13 cellular contexts compared by ENCODE assay signal in the genomic region with DNA sequence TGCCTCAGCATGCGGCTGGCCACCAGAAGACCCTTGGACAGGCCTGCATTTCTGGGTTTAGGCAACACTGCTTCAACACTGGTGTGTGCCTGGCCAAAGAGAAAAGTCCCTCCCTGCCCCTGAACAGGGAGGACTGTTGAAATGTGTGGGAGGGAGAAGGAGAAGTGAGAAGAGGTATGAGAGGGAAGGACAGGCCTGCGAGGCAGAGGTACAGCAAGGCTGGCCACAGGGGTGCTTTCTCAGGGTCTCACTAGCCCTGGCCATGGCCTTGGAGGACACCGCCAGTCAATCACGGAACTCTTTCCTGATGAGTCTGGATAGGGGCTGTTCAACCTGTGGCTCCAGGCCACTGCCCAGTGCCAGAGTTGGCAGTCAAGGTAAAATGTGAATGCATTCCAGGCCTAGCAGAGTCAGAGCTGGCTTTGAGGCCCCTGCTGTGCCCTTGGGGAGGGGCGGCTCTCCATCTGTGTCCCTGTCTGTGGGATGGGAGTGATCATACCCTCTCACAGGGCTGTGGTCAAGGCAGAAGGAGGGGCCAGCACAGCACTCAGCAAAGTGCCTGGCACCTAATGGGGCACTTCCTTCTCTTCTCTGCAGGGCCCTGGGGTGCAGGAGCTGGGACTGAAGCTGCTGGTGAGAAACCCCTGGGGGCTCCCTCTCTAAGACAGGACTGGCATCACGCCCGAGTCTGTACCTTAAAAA. TPM values are rescaled to one million over a fixed set of nuclear protein-coding genes. Genes with fewer than 3 reads are reported as not detected.
DNase-seq lines count a peak whose midpoint lies in the region; ATAC-seq and TF ChIP-seq lines count a peak whose summit lies in the region.
"Had no signal": no experiment of that assay in that cellular context is flagged by ENCODE, and none has a peak within 500 bp of the region (broad histone marks: within the 10 kb centered on the region; RNA-seq: fewer than 3 reads in every experiment).

No MANE protein-coding gene starts in this region.

- H3K27me3 Mint-ChIP-seq in activated CD8-positive, alpha-beta T cell treated with anti-CD3 and anti-CD28 coated beads for 36 hours, result no peaks in the 10 kb centered on the region
- H3K27me3 Mint-ChIP-seq in activated CD8-positive, alpha-beta T cell treated with anti-CD3 and anti-CD28 coated beads, Interleukin-2, amount 10 ng/mL, durations not matched to agents 7 days and 5 days (ENCODE audit: low read depth), result no peaks in the 10 kb centered on the region
- H3K27me3 Mint-ChIP-seq in central memory CD8-positive, alpha-beta T cell, result no peaks in the 10 kb centered on the region
- H3K27me3 Mint-ChIP-seq: activated CD4-positive, alpha-beta T cell treated with anti-CD3 and anti-CD28 coated beads, Interleukin-2, amount 10 ng/mL, durations not matched to agents 24 days and 14 days had no signal

- TF ChIP-seq CTCF in activated CD8-positive, alpha-beta T cell treated with anti-CD3 and anti-CD28 coated beads for 36 hours (IDR thresholded peaks at IDR 0.05), result no peak
- TF ChIP-seq CTCF in smooth muscle cell (IDR thresholded peaks at IDR 0.05; ENCODE audit: borderline replicate concordance, insufficient read depth, poor library complexity, severe bottlenecking), result no peak

- H3K9ac ChIP-seq in Karpas-422 (ENCODE audit: low read length) (peak overlapping the region; percentile 60), smooth muscle cell (ENCODE audit: low read depth) (peak overlapping the region; percentile 79)

- H3K4me3 ChIP-seq in Karpas-422 (ENCODE audit: low read length) (peak overlapping the region; percentile 40; the same call in 1 of the 2 replicates), smooth muscle cell (no peak overlapping the region)
- H3K4me3 ChIP-seq: lung, MG63 had no signal

- H3K27me3 ChIP-seq in Karpas-422 (ENCODE audit: low read length), result no peaks in the 10 kb centered on the region
- no peaks in the 10 kb centered on the region for H3K27me3 ChIP-seq in smooth muscle cell (ENCODE audit: low read depth)
- H3K27me3 ChIP-seq: MG63 had no signal

- intact Hi-C loops in activated CD8-positive, alpha-beta T cell treated with anti-CD3 and anti-CD28 coated beads for 36 hours (cut with micrococcal nuclease), result no loop called here

- no peak for DNase-seq in activated CD8-positive, alpha-beta T cell treated with anti-CD3 and anti-CD28 coated beads for 36 hours
- DNase-seq in activated CD8-positive, alpha-beta T cell treated with anti-CD3 and anti-CD28 coated beads, Interleukin-2, amount 10 ng/mL, durations not matched to agents 7 days and 5 days, result no peak
- DNase-seq in Karpas-422, result peak; percentile 63
- DNase-seq in central memory CD8-positive, alpha-beta T cell (ENCODE audit: low spot score in 2 of 2), result no peak
- no peak for DNase-seq in smooth muscle cell (lab: John Stamatoyannopoulos, UW; ENCODE audit: unreplicated experiment)
- DNase-seq in activated gamma-delta T cell (lab: John Stamatoyannopoulos, UW), result no peak
- DNase-seq in islet precursor cell, result no peak
- DNase-seq: activated CD4-positive, alpha-beta T cell treated with anti-CD3 and anti-CD28 coated beads, Interleukin-2, amount 10 ng/mL, durations not matched to agents 24 days and 14 days; MG63 had no signal

- H2AFZ ChIP-seq in Karpas-422 (ENCODE audit: low read length) (no peak overlapping the region), smooth muscle cell (ENCODE audit: low read depth) (no peak overlapping the region)

- CTCF ChIA-PET in activated CD8-positive, alpha-beta T cell treated with anti-CD3 and anti-CD28 coated beads for 36 hours (lab: Charles Lee), result no interaction called here
- CTCF ChIA-PET in activated CD8-positive, alpha-beta T cell treated with anti-CD3 and anti-CD28 coated beads, Interleukin-2, amount 10 ng/mL, durations not matched to agents 7 days and 5 days (lab: Charles Lee), result no interaction called here

- H3K79me2 ChIP-seq in Karpas-422 (ENCODE audit: low read length) (no peaks in the 10 kb centered on the region), smooth muscle cell (ENCODE audit: low read depth) (no peaks in the 10 kb centered on the region)

- H3K9me3 ChIP-seq in Karpas-422 (ENCODE audit: low read length), result no peaks in the 10 kb centered on the region
- H3K9me3 ChIP-seq in smooth muscle cell (replicated peaks; ENCODE audit: low read depth), result no peaks in the 10 kb centered on the region
- H3K9me3 ChIP-seq: MG63 had no signal

- peaks cover 29% of the 10 kb centered on the region for H3F3A ChIP-seq in smooth muscle cell (ENCODE audit: low read depth)

- peaks cover 7% of the 10 kb centered on the region; the same call in 1 of the 2 replicates for H4K20me1 ChIP-seq in Karpas-422 (ENCODE audit: insufficient read depth, low read depth, low read length)
- H4K20me1 ChIP-seq in smooth muscle cell (ENCODE audit: low read depth), result peaks cover 14% of the 10 kb centered on the region

- no peak overlapping the region for H3K4me3 Mint-ChIP-seq in activated CD8-positive, alpha-beta T cell treated with anti-CD3 and anti-CD28 coated beads for 36 hours
- no peak overlapping the region for H3K4me3 Mint-ChIP-seq in activated CD8-positive, alpha-beta T cell treated with anti-CD3 and anti-CD28 coated beads, Interleukin-2, amount 10 ng/mL, durations not matched to agents 7 days and 5 days
- no peak overlapping the region for H3K4me3 Mint-ChIP-seq in central memory CD8-positive, alpha-beta T cell
- H3K4me3 Mint-ChIP-seq: activated CD4-positive, alpha-beta T cell treated with anti-CD3 and anti-CD28 coated beads, Interleukin-2, amount 10 ng/mL, durations not matched to agents 24 days and 14 days had no signal

- ATAC-seq in activated CD8-positive, alpha-beta T cell treated with anti-CD3 and anti-CD28 coated beads for 36 hours, result no peak
- ATAC-seq in activated CD8-positive, alpha-beta T cell treated with anti-CD3 and anti-CD28 coated beads, Interleukin-2, amount 10 ng/mL, durations not matched to agents 7 days and 5 days, result no peak
- no peak for ATAC-seq in central memory CD8-positive, alpha-beta T cell (replicated peaks; ENCODE audit: extremely low read depth, poor library complexity, severe bottlenecking)
- ATAC-seq in GM21447 (IDR thresholded peaks at IDR 0.05; ENCODE audit: unreplicated experiment), result no peak

- H3K27ac ChIP-seq in Karpas-422 (ENCODE audit: low read length) (peak overlapping the region; percentile 78), smooth muscle cell (ENCODE audit: low read depth) (peak overlapping the region; percentile 90)

- POLR2A ChIA-PET in activated CD8-positive, alpha-beta T cell treated with anti-CD3 and anti-CD28 coated beads for 36 hours (lab: Charles Lee), result no interaction called here
- POLR2A ChIA-PET in activated CD8-positive, alpha-beta T cell treated with anti-CD3 and anti-CD28 coated beads, Interleukin-2, amount 10 ng/mL, durations not matched to agents 7 days and 5 days (lab: Charles Lee), result no interaction called here

- H3K4me2 ChIP-seq in Karpas-422 (ENCODE audit: low read depth, low read length, poor library complexity, severe bottlenecking) (peak overlapping the region; percentile 64), smooth muscle cell (peak overlapping the region; percentile 60)

- H3K9me2 ChIP-seq in Karpas-422 (replicated peaks; ENCODE audit: insufficient read depth, low read length), result no peaks in the 10 kb centered on the region

- H3K36me3 ChIP-seq in Karpas-422 (ENCODE audit: insufficient read depth, low read length) (peaks cover 32% of the 10 kb centered on the region), smooth muscle cell (ENCODE audit: low read depth) (no peaks in the 10 kb centered on the region)

- H3K4me1 ChIP-seq in Karpas-422 (ENCODE audit: low read length) (peaks cover 66% of the 10 kb centered on the region), smooth muscle cell (ENCODE audit: low read depth) (peaks cover 42% of the 10 kb centered on the region)

- peaks cover 15% of the 10 kb centered on the region for H3K36me3 Mint-ChIP-seq in activated CD8-positive, alpha-beta T cell treated with anti-CD3 and anti-CD28 coated beads for 36 hours (ENCODE audit: low read depth)
- H3K36me3 Mint-ChIP-seq in activated CD8-positive, alpha-beta T cell treated with anti-CD3 and anti-CD28 coated beads, Interleukin-2, amount 10 ng/mL, durations not matched to agents 7 days and 5 days (ENCODE audit: low read depth), result peaks cover 14% of the 10 kb centered on the region
- peaks cover 13% of the 10 kb centered on the region for H3K36me3 Mint-ChIP-seq in central memory CD8-positive, alpha-beta T cell (ENCODE audit: insufficient read depth)

- 88% methylated on average over 7 of the region's 7 CpGs for WGBS in smooth muscle cell (ENCODE audit: low lambda C conversion rate)

- no peaks in the 10 kb centered on the region for H3K9me3 Mint-ChIP-seq in activated CD8-positive, alpha-beta T cell treated with anti-CD3 and anti-CD28 coated beads for 36 hours
- no peaks in the 10 kb centered on the region for H3K9me3 Mint-ChIP-seq in activated CD8-positive, alpha-beta T cell treated with anti-CD3 and anti-CD28 coated beads, Interleukin-2, amount 10 ng/mL, durations not matched to agents 7 days and 5 days (ENCODE audit: insufficient read depth)
- no peaks in the 10 kb centered on the region for H3K9me3 Mint-ChIP-seq in central memory CD8-positive, alpha-beta T cell
- H3K9me3 Mint-ChIP-seq: activated CD4-positive, alpha-beta T cell treated with anti-CD3 and anti-CD28 coated beads, Interleukin-2, amount 10 ng/mL, durations not matched to agents 24 days and 14 days had no signal

- H3K4me1 Mint-ChIP-seq in activated CD8-positive, alpha-beta T cell treated with anti-CD3 and anti-CD28 coated beads for 36 hours (ENCODE audit: low read depth), result peaks cover 23% of the 10 kb centered on the region
- peaks cover 20% of the 10 kb centered on the region for H3K4me1 Mint-ChIP-seq in activated CD8-positive, alpha-beta T cell treated with anti-CD3 and anti-CD28 coated beads, Interleukin-2, amount 10 ng/mL, durations not matched to agents 7 days and 5 days (ENCODE audit: low read depth)
- H3K4me1 Mint-ChIP-seq in central memory CD8-positive, alpha-beta T cell, result peaks cover 36% of the 10 kb centered on the region

- peak overlapping the region; percentile 51 for H3K27ac Mint-ChIP-seq in activated CD8-positive, alpha-beta T cell treated with anti-CD3 and anti-CD28 coated beads for 36 hours
- no peak overlapping the region for H3K27ac Mint-ChIP-seq in activated CD8-positive, alpha-beta T cell treated with anti-CD3 and anti-CD28 coated beads, Interleukin-2, amount 10 ng/mL, durations not matched to agents 7 days and 5 days
- H3K27ac Mint-ChIP-seq in central memory CD8-positive, alpha-beta T cell (ENCODE audit: low read depth), result peak overlapping the region; percentile 80

RNA-seq across cellular contexts. Expression of gene CDH22, which starts 43.2 kb away (rescaled TPM):
- not detected for total RNA-seq in activated CD8-positive, alpha-beta T cell treated with anti-CD3 and anti-CD28 coated beads for 36 hours
- total RNA-seq in activated CD8-positive, alpha-beta T cell treated with anti-CD3 and anti-CD28 coated beads, Interleukin-2, amount 10 ng/mL, durations not matched to agents 7 days and 5 days, result not detected
- total RNA-seq in Karpas-422 (2014; rRNA removed; shearing (Covaris generic); ENCODE audit: low replicate concordance), result 5.5 and 6.4 TPM in 2 replicates
- not detected in 2 replicates for total RNA-seq in smooth muscle cell
- not detected in 2 replicates for polyA plus RNA-seq in smooth muscle cell
- total RNA-seq: activated CD4-positive, alpha-beta T cell treated with anti-CD3 and anti-CD28 coated beads, Interleukin-2, amount 10 ng/mL, durations not matched to agents 24 days and 14 days; bronchial epithelial cell; fibroblast of villous mesenchyme had no signal

RNA-seq across cellular contexts. Expression of gene ELMO2, which starts 54.9 kb away (rescaled TPM):
- total RNA-seq in activated CD8-positive, alpha-beta T cell treated with anti-CD3 and anti-CD28 coated beads for 36 hours, result 10 to 100 TPM; 36.2 to 38.1 TPM
- total RNA-seq in activated CD8-positive, alpha-beta T cell treated with anti-CD3 and anti-CD28 coated beads, Interleukin-2, amount 10 ng/mL, durations not matched to agents 7 days and 5 days, result 10 to 100 TPM; 66.1 to 82.3 TPM
- 68.1 and 91.4 TPM in 2 replicates for total RNA-seq in Karpas-422 (2014; rRNA removed; shearing (Covaris generic); ENCODE audit: low replicate concordance)
- 24.9 and 43.0 TPM in 2 replicates for total RNA-seq in smooth muscle cell
- polyA plus RNA-seq in smooth muscle cell, result 33.1 and 37.9 TPM in 2 replicates
